Comparison of ENCODE assay signal across 1 cellular context in the genomic region with DNA sequence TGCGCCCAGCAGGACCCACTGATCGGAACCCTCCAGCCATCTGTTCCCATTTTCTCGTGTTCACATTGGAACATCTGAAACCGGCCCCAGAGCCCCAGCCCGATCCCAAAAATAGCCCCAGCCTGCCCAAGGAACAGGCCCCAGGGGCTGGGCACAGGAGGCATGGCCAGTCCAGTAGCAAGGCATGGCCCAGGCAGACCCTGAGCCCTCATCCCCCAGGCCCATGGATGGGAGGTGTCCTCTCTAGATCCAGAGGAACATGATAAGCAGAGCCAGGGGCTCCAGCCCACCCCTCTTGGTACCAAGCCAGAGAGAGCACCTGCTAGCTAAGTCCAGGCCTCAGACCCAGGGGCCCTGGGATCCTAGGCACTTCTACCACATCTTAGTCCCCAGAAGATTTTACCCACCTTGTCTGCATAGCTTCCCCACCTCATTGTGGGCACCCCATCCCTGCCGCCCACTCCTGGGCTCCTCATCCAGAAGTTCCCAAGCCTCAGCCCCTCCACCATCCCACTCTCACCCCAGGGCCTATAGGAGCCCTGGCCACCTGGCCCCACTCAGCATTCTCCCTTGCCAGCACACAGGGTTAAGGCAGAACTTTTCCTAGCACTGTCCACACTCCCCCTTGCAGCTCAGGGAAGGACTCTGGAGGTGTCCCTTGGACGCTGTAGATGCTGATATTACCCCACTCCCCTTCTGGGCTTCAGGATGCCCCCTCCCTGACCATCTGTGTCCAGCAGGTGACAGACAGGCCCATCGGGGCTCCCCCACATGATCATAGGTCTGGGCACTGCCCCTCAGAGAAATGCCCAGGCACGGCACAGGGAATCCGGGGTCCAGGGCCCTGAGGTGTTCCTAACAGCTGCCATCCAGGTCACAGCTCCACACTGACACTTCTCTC.
TF ChIP-seq lines count a peak whose summit lies in the region.

No MANE protein-coding gene starts in this region.

TF ChIP-seq in SK-N-SH treated with all-trans-retinoic acid at 6 μM for 48 hours, 23 proteins besides CTCF, POLR2A, EP300 and RAD21 (continued from another document):
- TF ChIP-seq, protein P1, sequence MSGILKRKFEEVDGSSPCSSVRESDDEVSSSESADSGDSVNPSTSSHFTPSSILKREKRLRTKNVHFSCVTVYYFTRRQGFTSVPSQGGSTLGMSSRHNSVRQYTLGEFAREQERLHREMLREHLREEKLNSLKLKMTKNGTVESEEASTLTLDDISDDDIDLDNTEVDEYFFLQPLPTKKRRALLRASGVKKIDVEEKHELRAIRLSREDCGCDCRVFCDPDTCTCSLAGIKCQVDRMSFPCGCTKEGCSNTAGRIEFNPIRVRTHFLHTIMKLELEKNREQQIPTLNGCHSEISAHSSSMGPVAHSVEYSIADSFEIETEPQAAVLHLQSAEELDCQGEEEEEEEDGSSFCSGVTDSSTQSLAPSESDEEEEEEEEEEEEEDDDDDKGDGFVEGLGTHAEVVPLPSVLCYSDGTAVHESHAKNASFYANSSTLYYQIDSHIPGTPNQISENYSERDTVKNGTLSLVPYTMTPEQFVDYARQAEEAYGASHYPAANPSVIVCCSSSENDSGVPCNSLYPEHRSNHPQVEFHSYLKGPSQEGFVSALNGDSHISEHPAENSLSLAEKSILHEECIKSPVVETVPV (CRISPR knock-in tag; IDR thresholded peaks at IDR 0.05) = no peak
- TF ChIP-seq PPARA (CRISPR knock-in tag; IDR thresholded peaks at IDR 0.05; ENCODE audit: borderline replicate concordance) (no peak), ARNTL (CRISPR knock-in tag; IDR thresholded peaks at IDR 0.05; ENCODE audit: borderline replicate concordance, low read depth) (no peak), ISL1 (CRISPR knock-in tag; IDR thresholded peaks at IDR 0.05) (no peak), ZNF565 (CRISPR knock-in tag; conservative IDR thresholded peaks at IDR 0.05; ENCODE audit: low read depth) (no peak), ZNF8 (CRISPR knock-in tag; IDR thresholded peaks at IDR 0.05) (no peak), ZC3H10 (CRISPR knock-in tag; IDR thresholded peaks at IDR 0.05) (no peak)
- TF ChIP-seq, protein P2, sequence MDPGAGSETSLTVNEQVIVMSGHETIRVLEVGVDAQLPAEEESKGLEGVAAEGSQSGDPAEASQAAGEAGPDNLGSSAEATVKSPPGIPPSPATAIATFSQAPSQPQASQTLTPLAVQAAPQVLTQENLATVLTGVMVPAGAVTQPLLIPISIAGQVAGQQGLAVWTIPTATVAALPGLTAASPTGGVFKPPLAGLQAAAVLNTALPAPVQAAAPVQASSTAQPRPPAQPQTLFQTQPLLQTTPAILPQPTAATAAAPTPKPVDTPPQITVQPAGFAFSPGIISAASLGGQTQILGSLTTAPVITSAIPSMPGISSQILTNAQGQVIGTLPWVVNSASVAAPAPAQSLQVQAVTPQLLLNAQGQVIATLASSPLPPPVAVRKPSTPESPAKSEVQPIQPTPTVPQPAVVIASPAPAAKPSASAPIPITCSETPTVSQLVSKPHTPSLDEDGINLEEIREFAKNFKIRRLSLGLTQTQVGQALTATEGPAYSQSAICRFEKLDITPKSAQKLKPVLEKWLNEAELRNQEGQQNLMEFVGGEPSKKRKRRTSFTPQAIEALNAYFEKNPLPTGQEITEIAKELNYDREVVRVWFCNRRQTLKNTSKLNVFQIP (CRISPR knock-in tag; IDR thresholded peaks at IDR 0.05; ENCODE audit: borderline replicate concordance, low read depth) = no peak
- TF ChIP-seq, protein P3, sequence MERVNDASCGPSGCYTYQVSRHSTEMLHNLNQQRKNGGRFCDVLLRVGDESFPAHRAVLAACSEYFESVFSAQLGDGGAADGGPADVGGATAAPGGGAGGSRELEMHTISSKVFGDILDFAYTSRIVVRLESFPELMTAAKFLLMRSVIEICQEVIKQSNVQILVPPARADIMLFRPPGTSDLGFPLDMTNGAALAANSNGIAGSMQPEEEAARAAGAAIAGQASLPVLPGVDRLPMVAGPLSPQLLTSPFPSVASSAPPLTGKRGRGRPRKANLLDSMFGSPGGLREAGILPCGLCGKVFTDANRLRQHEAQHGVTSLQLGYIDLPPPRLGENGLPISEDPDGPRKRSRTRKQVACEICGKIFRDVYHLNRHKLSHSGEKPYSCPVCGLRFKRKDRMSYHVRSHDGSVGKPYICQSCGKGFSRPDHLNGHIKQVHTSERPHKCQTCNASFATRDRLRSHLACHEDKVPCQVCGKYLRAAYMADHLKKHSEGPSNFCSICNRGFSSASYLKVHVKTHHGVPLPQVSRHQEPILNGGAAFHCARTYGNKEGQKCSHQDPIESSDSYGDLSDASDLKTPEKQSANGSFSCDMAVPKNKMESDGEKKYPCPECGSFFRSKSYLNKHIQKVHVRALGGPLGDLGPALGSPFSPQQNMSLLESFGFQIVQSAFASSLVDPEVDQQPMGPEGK (CRISPR knock-in tag; IDR thresholded peaks at IDR 0.05; ENCODE audit: borderline replicate concordance) = no peak
